ENCODE assay signal across 1 cellular context in genomic region chr1:154967331-154967950, GRCh38.
TF ChIP-seq lines count a peak whose summit lies in the region.

No MANE protein-coding gene starts in this region.

TF ChIP-seq in A549, 52 proteins besides CTCF, POLR2A, EP300 and RAD21 (continued from another document):
- TF ChIP-seq RFX5 (IDR thresholded peaks at IDR 0.05) (no peak), NR3C1 (IDR thresholded peaks at IDR 0.05) (no peak), SREBF2 (IDR thresholded peaks at IDR 0.05) (no peak), HOXA7 (CRISPR knock-in tag; IDR thresholded peaks at IDR 0.05) (no peak), HDAC2 (IDR thresholded peaks at IDR 0.05) (no peak), KDM5A (IDR thresholded peaks at IDR 0.05) (no peak), ZSCAN20 (CRISPR knock-in tag; IDR thresholded peaks at IDR 0.05) (no peak), MAFK (IDR thresholded peaks at IDR 0.05; ENCODE audit: partially characterized antibody) (no peak), POLR2AphosphoS2 (conservative IDR thresholded peaks at IDR 0.05; ENCODE audit: low read length) (no peak), HEYL (CRISPR knock-in tag; IDR thresholded peaks at IDR 0.05) (no peak), HOXB5 (CRISPR knock-in tag; IDR thresholded peaks at IDR 0.05) (no peak), FOSB (CRISPR knock-in tag; IDR thresholded peaks at IDR 0.05) (no peak)
